Comparison of ENCODE assay signal across 17 cellular contexts in genomic region chr3:4907050-4907449, GRCh38.
"Had no signal": no experiment of that assay in that cellular context is flagged by ENCODE, and none has a peak within 500 bp of the region (broad histone marks: within the 10 kb centered on the region; RNA-seq: fewer than 3 reads in every experiment).

No MANE protein-coding gene starts in this region.

- H3K36me3 ChIP-seq: esophagus muscularis mucosa, stomach had no signal

- H3K4me3 ChIP-seq: esophagus muscularis mucosa, skin epidermis, stomach, testis had no signal

- H3K9me3 ChIP-seq: esophagus muscularis mucosa, SK-N-SH, stomach, testis had no signal

- H3K27ac ChIP-seq: esophagus muscularis mucosa, stomach, testis had no signal

- H3K9me3 Mint-ChIP-seq: memory B cell; naive thymus-derived CD8-positive, alpha-beta T cell; T-cell; WTC11 had no signal

- H3K4me1 Mint-ChIP-seq: memory B cell had no signal

- H3K4me1 ChIP-seq: testis had no signal

- ATAC-seq: left ventricle myocardium superior, right cardiac atrium had no signal

- H3K4me2 ChIP-seq: SK-N-SH had no signal

- FAIRE-seq: colon had no signal

- H3K9me2 ChIP-seq: SK-N-SH had no signal

- H3K9ac ChIP-seq: SK-N-SH had no signal

- H3K27ac Mint-ChIP-seq: memory B cell, progenitor cell of endocrine pancreas, WTC11 had no signal

- H3K27me3 ChIP-seq: esophagus muscularis mucosa, stomach, testis had no signal

- H3K27me3 Mint-ChIP-seq: memory B cell; naive thymus-derived CD8-positive, alpha-beta T cell; T-cell had no signal

- DNase-seq: activated CD4-positive, alpha-beta T cell treated with anti-CD3 and anti-CD28 coated beads for 4 hours; activated gamma-delta T cell treated with Interleukin-2 at 50 U/mL for 16 hours; glutamatergic neuron; left ventricle myocardium superior; right cardiac atrium; Right ventricle myocardium superior; stomach; T-cell; testis had no signal

- H3K36me3 Mint-ChIP-seq: naive thymus-derived CD8-positive, alpha-beta T cell; T-cell; WTC11 had no signal

- H3K4me3 Mint-ChIP-seq: memory B cell, WTC11 had no signal
